Comparison of ENCODE assay signal across 26 cellular contexts in genomic region chr1:154256666-154257065, GRCh38. TPM values are rescaled to one million over a fixed set of nuclear protein-coding genes. Genes with fewer than 3 reads are reported as not detected.
"Had no signal": no experiment of that assay in that cellular context is flagged by ENCODE, and none has a peak within 500 bp of the region (broad histone marks: within the 10 kb centered on the region; RNA-seq: fewer than 3 reads in every experiment).

No MANE protein-coding gene starts in this region.

- H3K9me3 Mint-ChIP-seq: activated CD4-positive, alpha-beta T cell treated with anti-CD3 and anti-CD28 coated beads, Interleukin-2, amount 10 ng/mL, durations not matched to agents 24 days and 14 days; activated T-cell treated with anti-CD3 and anti-CD28 coated beads, Interleukin-2, amount 50 U/mL, for 72 hours; endodermal cell; neural crest cell; T-cell had no signal

- DNase-seq: activated CD4-positive, alpha-beta T cell treated with anti-CD3 and anti-CD28 coated beads, Interleukin-2, amount 10 ng/mL, durations not matched to agents 24 days and 14 days; activated CD8-positive, alpha-beta memory T cell treated with anti-CD3 and anti-CD28 coated beads, Interleukin-2, amount 50 U/mL, for 4 hours; activated gamma-delta T cell treated with Interleukin-2 at 50 U/mL for 16 hours; activated T-cell treated with anti-CD3 and anti-CD28 coated beads, Interleukin-2, amount 50 U/mL, for 72 hours; anterior cingulate cortex; brain microvascular endothelial cell; central memory CD4-positive, alpha-beta T cell; endodermal cell; heart left ventricle; kidney; left lung; stimulated activated CD4-positive, alpha-beta T cell treated with anti-CD3 and anti-CD28 coated beads, Interleukin-12 subunit alpha, Interleukin-12 subunit beta, amount 100 ng/mL, for 4 hours; stimulated activated CD4-positive, alpha-beta T cell treated with anti-CD3 and anti-CD28 coated beads, Interleukin-1b, Interleukin-23, amount 100 ng/mL, for 48 hours; stimulated activated CD8-positive, alpha-beta memory T cell treated with anti-CD3 and anti-CD28 coated beads, Interleukin-4, amount 100 ng/mL, for 48 hours; stimulated activated naive CD4-positive, alpha-beta T cell; substantia nigra; T-cell; T1000 had no signal

- H3K27ac Mint-ChIP-seq: activated CD4-positive, alpha-beta T cell treated with anti-CD3 and anti-CD28 coated beads, Interleukin-2, amount 10 ng/mL, durations not matched to agents 24 days and 14 days; endodermal cell; progenitor cell of endocrine pancreas had no signal

- H3K27ac ChIP-seq: brain microvascular endothelial cell, heart left ventricle, left lung, tibial nerve had no signal

- ATAC-seq: activated T-cell treated with anti-CD3 and anti-CD28 coated beads, Interleukin-2, amount 50 U/mL, for 72 hours; heart left ventricle; left lung; T-cell had no signal

- H3K27me3 ChIP-seq: brain microvascular endothelial cell, heart left ventricle, left lung, tibial nerve had no signal

- H3K9me3 ChIP-seq: heart left ventricle, left lung, tibial nerve had no signal

- H3K4me1 ChIP-seq: heart left ventricle, left lung, tibial nerve had no signal

- H3K27me3 Mint-ChIP-seq: activated CD4-positive, alpha-beta T cell treated with anti-CD3 and anti-CD28 coated beads, Interleukin-2, amount 10 ng/mL, durations not matched to agents 24 days and 14 days; progenitor cell of endocrine pancreas; T-cell had no signal

- H3K4me1 Mint-ChIP-seq: endodermal cell, neural crest cell had no signal

- H3K4me3 ChIP-seq: heart left ventricle, left lung, tibial nerve had no signal

- H3K4me3 Mint-ChIP-seq: activated CD4-positive, alpha-beta T cell treated with anti-CD3 and anti-CD28 coated beads, Interleukin-2, amount 10 ng/mL, durations not matched to agents 24 days and 14 days; activated T-cell treated with anti-CD3 and anti-CD28 coated beads, Interleukin-2, amount 50 U/mL, for 72 hours; endodermal cell; neural crest cell; T-cell had no signal

RNA-seq across cellular contexts. Expression of gene CFAP141, which starts 50.5 kb away (rescaled TPM):
- total RNA-seq: activated CD4-positive, alpha-beta T cell treated with anti-CD3 and anti-CD28 coated beads, Interleukin-2, amount 10 ng/mL, durations not matched to agents 24 days and 14 days; activated T-cell treated with anti-CD3 and anti-CD28 coated beads, Interleukin-2, amount 50 U/mL, for 72 hours; endodermal cell; epithelial cell of proximal tubule; frontal cortex; heart left ventricle; kidney; left lung; lung microvascular endothelial cell; myocyte; neural crest cell; omental fat pad; progenitor cell of endocrine pancreas; T-cell; tibial nerve had no signal
- polyA plus RNA-seq: heart left ventricle had no signal
